Comparison of ENCODE assay signal across 8 cellular contexts in genomic region chr2:237695201-237695780, GRCh38.
DNase-seq lines count a peak whose midpoint lies in the region; ATAC-seq and TF ChIP-seq lines count a peak whose summit lies in the region.

No MANE protein-coding gene starts in this region.

- TF ChIP-seq CTCF in IMR-90 (conservative IDR thresholded peaks at IDR 0.05; ENCODE audit: low read depth, low read length) (no peak), VCaP (conservative IDR thresholded peaks at IDR 0.05) (no peak)

- no CpG with 5 or more reads among the region's 7 CpGs for WGBS in IMR-90 (ENCODE audit: extremely low coverage in 2 of 2, insufficient read length in 1 of 2), 2 experiments

- H2AK5ac ChIP-seq in IMR-90 (ENCODE audit: low read depth, low read length), result peak overlapping the region; percentile 62; the same call in 1 of the 2 replicates

- peak overlapping the region; percentile 51 for H3K14ac ChIP-seq in IMR-90 (replicated peaks; ENCODE audit: low read depth, low read length)

- peak overlapping the region; percentile 85 for H3K4me2 ChIP-seq in IMR-90 (ENCODE audit: low read depth, low read length)

- peak overlapping the region; percentile 70 for H4K91ac ChIP-seq in IMR-90 (ENCODE audit: insufficient read depth, low read depth, low read length)

- H2BK120ac ChIP-seq in IMR-90 (ENCODE audit: low read depth, low read length), result peak overlapping the region; percentile 78

- TF ChIP-seq POLR2A in IMR-90 (IDR thresholded peaks at IDR 0.05; ENCODE audit: low read depth, low read length), result peak; percentile 71

- H3K9me1 ChIP-seq in IMR-90 (ENCODE audit: insufficient read depth, low read length), result peaks cover 33% of the 10 kb centered on the region

- peak overlapping the region; percentile 26 to 73; a peak in 2 of 4 replicates for H4K8ac ChIP-seq in IMR-90 (ENCODE audit: low read depth in 2 of 2, low read length in 2 of 2)

- intact Hi-C loops in IMR-90 (cut with micrococcal nuclease), result no loop called here

- H2BK20ac ChIP-seq in IMR-90 (ENCODE audit: low read depth, low read length), result peak overlapping the region; percentile 73

- dilution Hi-C loops in IMR-90 (cut with HindIII; ENCODE audit: low sequenced_read_pairs, unreplicated experiment), result no loop called here

- H3K9ac ChIP-seq in IMR-90 (ENCODE audit: low read depth, low read length), result peak overlapping the region; percentile 40; the same call in 1 of the 2 replicates

- H3K4me3 ChIP-seq in IMR-90 (ENCODE audit: insufficient read depth, low read depth, low read length), result no peak overlapping the region; the same call in 1 of the 2 replicates

- H3K18ac ChIP-seq in IMR-90 (ENCODE audit: low read depth, low read length), result peak overlapping the region; percentile 48

- H2AK9ac ChIP-seq in IMR-90 (replicated peaks; ENCODE audit: low read depth, low read length, poor library complexity), result no peak overlapping the region

- no peaks in the 10 kb centered on the region for H3K9me3 ChIP-seq in IMR-90 (ENCODE audit: control insufficient read depth, insufficient read depth, low read length)

- H3K23ac ChIP-seq in IMR-90 (ENCODE audit: low read depth, low read length), result peak overlapping the region; percentile 83; the same call in 1 of the 2 replicates

- ATAC-seq in IMR-90 (ENCODE audit: low read depth), result peak; percentile 35
- ATAC-seq in GM21526 (IDR thresholded peaks at IDR 0.05; ENCODE audit: low FRiP score, unreplicated experiment), result no peak
- no peak for ATAC-seq in HG03521 (IDR thresholded peaks at IDR 0.05; ENCODE audit: unreplicated experiment)

- POLR2A ChIA-PET in IMR-90 (lab: Charles Lee; ENCODE audit: unreplicated experiment), result no interaction called here

- H4K20me1 ChIP-seq in IMR-90 (ENCODE audit: insufficient read depth, low read length), result peaks cover 63% of the 10 kb centered on the region

- H2BK15ac ChIP-seq in IMR-90 (ENCODE audit: low read depth, low read length), result peak overlapping the region; percentile 55; the same call in 1 of the 3 replicates

- peak overlapping the region; percentile 91; the same call in 1 of the 2 replicates for H3K4ac ChIP-seq in IMR-90 (ENCODE audit: low read depth, low read length)

- peaks cover 37% of the 10 kb centered on the region for H3K4me1 ChIP-seq in IMR-90 (ENCODE audit: control insufficient read depth, insufficient read depth, low read length)

- CTCF ChIA-PET in IMR-90 (lab: Yijun Ruan, JAX), result interaction anchor here (0.6 kb wide), 1 partner anchor 547 kb away, joined by 3 read pairs; no protein-coding TSS in a partner anchor

- H3K36me3 ChIP-seq in IMR-90 (ENCODE audit: control insufficient read depth, insufficient read depth, low read length), result no peaks in the 10 kb centered on the region

- H3K27me3 ChIP-seq in IMR-90 (ENCODE audit: control insufficient read depth, insufficient read depth, low read length), result no peaks in the 10 kb centered on the region

- TSS peak; percentile 23 for BruUV-seq in IMR-90 (replicated peaks; lab: Mats Ljungman, UMichigan)

- peak overlapping the region; percentile 14; the same call in 1 of the 2 replicates for H4K5ac ChIP-seq in IMR-90 (ENCODE audit: low read depth, low read length)

- peak overlapping the region; percentile 60; the same call in 1 of the 2 replicates for H3K56ac ChIP-seq in IMR-90 (ENCODE audit: extremely low read depth, insufficient read depth, low read length)

- H3K27ac ChIP-seq in IMR-90 (ENCODE audit: insufficient read depth, low read length) (peak overlapping the region; percentile 78; the same call in 1 of the 2 replicates), VCaP (peak overlapping the region; percentile 95)

- DNase-seq in DMS79 (lab: John Stamatoyannopoulos, UW), result peak; percentile 68
- DNase-seq in IMR-90, result peak; percentile 99
- peak; percentile 92 for DNase-seq in glomerular endothelial cell (ENCODE audit: extremely low read depth, low read depth, low spot score)
- DNase-seq in stromal cell of bone marrow (ENCODE audit: low read depth), result peak; percentile 89
- DNase-seq in UCSD-AML1 (lab: John Stamatoyannopoulos, UW; ENCODE audit: unreplicated experiment), result no peak

- H2BK5ac ChIP-seq in IMR-90 (ENCODE audit: low read depth, low read length, poor library complexity, severe bottlenecking), result peak overlapping the region; percentile 82

- peaks cover 20 to 71% of the 10 kb centered on the region in 2 experiments for H3K79me1 ChIP-seq in IMR-90 (ENCODE audit: low read depth in 1 of 2, low read length in 2 of 2)

- no peak; the same call in 1 of the 2 replicates for TF ChIP-seq RAD21 in IMR-90 (IDR thresholded peaks at IDR 0.05; ENCODE audit: low read length)

- in situ Hi-C loops in IMR-90 (cut with MboI; ENCODE audit: low sequenced_read_pairs), result no loop called here

- no peak overlapping the region for H2AFZ ChIP-seq in IMR-90 (replicated peaks; ENCODE audit: low read length, poor library complexity)

TF ChIP-seq in IMR-90, 13 proteins besides CTCF, POLR2A, EP300 and RAD21:
- TF ChIP-seq MAFK (IDR thresholded peaks at IDR 0.05; ENCODE audit: low read depth, low read length) (peak; percentile 65), CEBPB (IDR thresholded peaks at IDR 0.05; ENCODE audit: low read depth, low read length) (0 out of 2 replicates have a peak, but pooled peaks have one; percentile 8), BHLHE40 (IDR thresholded peaks at IDR 0.05; ENCODE audit: low read depth, low read length) (0 out of 2 replicates have a peak, but pooled peaks have one; percentile 38), RCOR1 (IDR thresholded peaks at IDR 0.05; ENCODE audit: insufficient replicate concordance, low read length) (peak; percentile 44), FOS (IDR thresholded peaks at IDR 0.05; ENCODE audit: low read depth, low read length) (peak; percentile 90), NFE2L2 (IDR thresholded peaks at IDR 0.05; ENCODE audit: low read depth, low read length) (peak; percentile 78), MXI1 (IDR thresholded peaks at IDR 0.05; ENCODE audit: borderline replicate concordance, low read depth, low read length) (no peak), ELK1 (IDR thresholded peaks at IDR 0.05; ENCODE audit: borderline replicate concordance, low read depth, low read length) (no peak)
